ENCODE assay signal across 8 cellular contexts in genomic region chr12:4107436-4107878, GRCh38.
A peak's percentile ranks its signal among the peaks of the same experiment; 100 is the strongest.
DNase-seq lines count a peak whose midpoint lies in the region; ATAC-seq and TF ChIP-seq lines count a peak whose summit lies in the region.

No MANE protein-coding gene starts in this region.

- intact Hi-C loops in adrenal gland (cut with DNase I), result loop anchor here (5.0 kb wide), 1 partner anchor 170 kb away; no protein-coding TSS in a partner anchor

- H3K4me2 ChIP-seq in DOHH2 (ENCODE audit: low read length), result no peak overlapping the region

- H4K20me1 ChIP-seq in DOHH2 (ENCODE audit: control insufficient read depth, insufficient read depth, low read depth, low read length), result no peaks in the 10 kb centered on the region

- no peaks in the 10 kb centered on the region for H3K4me1 ChIP-seq in DOHH2 (ENCODE audit: control insufficient read depth, low read length)
- H3K4me1 ChIP-seq in adrenal gland (replicated peaks in 1 of 2), result no peaks in the 10 kb centered on the region

- no peaks in the 10 kb centered on the region for H3K36me3 ChIP-seq in DOHH2 (ENCODE audit: control insufficient read depth, low read length)
- no peaks in the 10 kb centered on the region for H3K36me3 ChIP-seq in adrenal gland (replicated peaks in 1 of 2)

- DNase-seq in HK-2 (ENCODE audit: unreplicated experiment) (peak; percentile 18), SW480 (ENCODE audit: low spot score) (peak; percentile 87), adrenal gland (peak; percentile 55 to 83 (median 65)), iPS-NIHi7 (ENCODE audit: extremely low spot score) (peak; percentile 79), coronary artery (ENCODE audit: low spot score) (no peak)
- peak; percentile 55 for DNase-seq in stimulated activated CD8-positive, alpha-beta memory T cell treated with anti-CD3 and anti-CD28 coated beads, Interleukin-12 subunit alpha, Interleukin-12 subunit beta, amount 100 ng/mL, for 1 hour (ENCODE audit: low read depth)

- H3K27ac ChIP-seq in DOHH2 (ENCODE audit: low read depth, low read length), result no peak overlapping the region
- no peak overlapping the region for H3K27ac ChIP-seq in adrenal gland
- no peak overlapping the region for H3K27ac ChIP-seq in coronary artery

- H3K79me2 ChIP-seq in DOHH2 (ENCODE audit: control insufficient read depth, low read length), result no peaks in the 10 kb centered on the region

- no peak for TF ChIP-seq POLR2A in adrenal gland (IDR thresholded peaks at IDR 0.05)

- H3F3A ChIP-seq in DOHH2 (ENCODE audit: control insufficient read depth, insufficient read depth), result no peaks in the 10 kb centered on the region

- peak; percentile 76 for ATAC-seq in GM21390 (IDR thresholded peaks at IDR 0.05; ENCODE audit: unreplicated experiment)

- H3K4me3 ChIP-seq in DOHH2 (ENCODE audit: low read length) (no peak overlapping the region), adrenal gland (no peak overlapping the region), coronary artery (no peak overlapping the region)

- H3K9me3 ChIP-seq in DOHH2 (ENCODE audit: control insufficient read depth, insufficient read depth, low read length) (no peaks in the 10 kb centered on the region), adrenal gland (replicated peaks in 1 of 3) (no peaks in the 10 kb centered on the region)

- 11 to 18% (median 15%) methylated on average over 6 of the region's 6 CpGs for WGBS in adrenal gland, 4 donors

- no peaks in the 10 kb centered on the region for H3K9me2 ChIP-seq in DOHH2 (replicated peaks; ENCODE audit: control insufficient read depth, low read length)

- TF ChIP-seq CTCF in DOHH2 (IDR thresholded peaks at IDR 0.05; ENCODE audit: low read depth, low read length, poor library complexity, severe bottlenecking) (peak; percentile 70), adrenal gland (IDR thresholded peaks at IDR 0.05) (peak; percentile 67 to 74 (median 72)), coronary artery (IDR thresholded peaks at IDR 0.05) (no peak)

- peaks cover 12% of the 10 kb centered on the region for H3K27me3 ChIP-seq in DOHH2 (ENCODE audit: control insufficient read depth, low read length)
- peaks cover 13% of the 10 kb centered on the region for H3K27me3 ChIP-seq in adrenal gland
